Comparison of ENCODE assay signal across 1 cellular context in genomic region chr2:199911052-199911876, GRCh38.
A peak's percentile ranks its signal among the peaks of the same experiment; 100 is the strongest.
TF ChIP-seq lines count a peak whose summit lies in the region.

TSS of gene C2orf69 (plus strand) at chr2:199911293. CDS start at chr2:199911439, 146 bp downstream.

TF ChIP-seq in K562, 482 proteins besides CTCF, POLR2A, EP300 and RAD21 (continued from another document and continues in another):
- TF ChIP-seq TFAP4 (CRISPR knock-in tag; IDR thresholded peaks at IDR 0.05; ENCODE audit: borderline replicate concordance) (peak; percentile 75; the same call in 1 of the 2 replicates), ZNF431 (CRISPR knock-in tag; IDR thresholded peaks at IDR 0.05) (0 out of 2 replicates have a peak, but pooled peaks have one; percentile 47), NRF1 (conservative IDR thresholded peaks at IDR 0.05 in 1 of 2, IDR thresholded peaks at IDR 0.05 in 1 of 2) (peak; percentile 89 to 91), JUND (IDR thresholded peaks at IDR 0.05; ENCODE audit: borderline replicate concordance, low read depth, low read length) (peak; percentile 32; the same call in 1 of the 2 replicates), JUND (tag; IDR thresholded peaks at IDR 0.05; ENCODE audit: borderline replicate concordance, low read depth, low read length) (no peak), FIP1L1 (IDR thresholded peaks at IDR 0.05; ENCODE audit: low read depth, low read length, poor library complexity, severe bottlenecking) (peak; percentile 77), RB1 (IDR thresholded peaks at IDR 0.05; ENCODE audit: low read depth) (peak; percentile 29; the same call in 1 of the 2 replicates), ADNP (tag; IDR thresholded peaks at IDR 0.05) (no peak), ZFX (CRISPR knock-in tag; IDR thresholded peaks at IDR 0.05) (peak; percentile 94), MED1 (CRISPR knock-in tag; IDR thresholded peaks at IDR 0.05; ENCODE audit: borderline replicate concordance) (no peak), CAMTA2 (CRISPR knock-in tag; conservative IDR thresholded peaks at IDR 0.05) (no peak), KDM5B (IDR thresholded peaks at IDR 0.05; ENCODE audit: insufficient replicate concordance, low read depth, low read length) (peak; percentile 79), HDAC1 (IDR thresholded peaks at IDR 0.05) (peak in 1 of 2 experiments; percentile 62; a peak in 1 of 4 replicates), RBM22 (IDR thresholded peaks at IDR 0.05; ENCODE audit: low read depth, low read length, poor library complexity, severe bottlenecking) (peak; percentile 59), ZNF644 (tag; IDR thresholded peaks at IDR 0.05; ENCODE audit: low read depth) (no peak), ZBTB2 (IDR thresholded peaks at IDR 0.05) (peak; percentile 86), MCM7 (IDR thresholded peaks at IDR 0.05) (no peak), ZKSCAN1 (IDR thresholded peaks at IDR 0.05; ENCODE audit: low read depth, low read length) (no peak), MAFF (IDR thresholded peaks at IDR 0.05; ENCODE audit: low read length) (no peak), JUNB (CRISPR knock-in tag; conservative IDR thresholded peaks at IDR 0.05) (no peak), KAT7 (CRISPR knock-in tag; IDR thresholded peaks at IDR 0.05; ENCODE audit: borderline replicate concordance) (peak; percentile 85; the same call in 1 of the 2 replicates), EGR1 (conservative IDR thresholded peaks at IDR 0.05) (peak; percentile 63), NKRF (IDR thresholded peaks at IDR 0.05; ENCODE audit: borderline replicate concordance) (0 out of 2 replicates have a peak, but pooled peaks have one; percentile 38), ZNF764 (CRISPR knock-in tag; IDR thresholded peaks at IDR 0.05; ENCODE audit: low read depth) (no peak), ZNF507 (tag; conservative IDR thresholded peaks at IDR 0.05) (no peak), MTA2 (IDR thresholded peaks at IDR 0.05; ENCODE audit: low read depth) (no peak), MTA1 (IDR thresholded peaks at IDR 0.05; ENCODE audit: borderline replicate concordance) (peak; percentile 89), RFX7 (CRISPR knock-in tag; IDR thresholded peaks at IDR 0.05) (no peak)
- TF ChIP-seq, protein P1, sequence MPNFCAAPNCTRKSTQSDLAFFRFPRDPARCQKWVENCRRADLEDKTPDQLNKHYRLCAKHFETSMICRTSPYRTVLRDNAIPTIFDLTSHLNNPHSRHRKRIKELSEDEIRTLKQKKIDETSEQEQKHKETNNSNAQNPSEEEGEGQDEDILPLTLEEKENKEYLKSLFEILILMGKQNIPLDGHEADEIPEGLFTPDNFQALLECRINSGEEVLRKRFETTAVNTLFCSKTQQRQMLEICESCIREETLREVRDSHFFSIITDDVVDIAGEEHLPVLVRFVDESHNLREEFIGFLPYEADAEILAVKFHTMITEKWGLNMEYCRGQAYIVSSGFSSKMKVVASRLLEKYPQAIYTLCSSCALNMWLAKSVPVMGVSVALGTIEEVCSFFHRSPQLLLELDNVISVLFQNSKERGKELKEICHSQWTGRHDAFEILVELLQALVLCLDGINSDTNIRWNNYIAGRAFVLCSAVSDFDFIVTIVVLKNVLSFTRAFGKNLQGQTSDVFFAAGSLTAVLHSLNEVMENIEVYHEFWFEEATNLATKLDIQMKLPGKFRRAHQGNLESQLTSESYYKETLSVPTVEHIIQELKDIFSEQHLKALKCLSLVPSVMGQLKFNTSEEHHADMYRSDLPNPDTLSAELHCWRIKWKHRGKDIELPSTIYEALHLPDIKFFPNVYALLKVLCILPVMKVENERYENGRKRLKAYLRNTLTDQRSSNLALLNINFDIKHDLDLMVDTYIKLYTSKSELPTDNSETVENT (CRISPR knock-in tag; IDR thresholded peaks at IDR 0.05): no peak; the same call in 1 of the 2 replicates
- TF ChIP-seq, protein P2, sequence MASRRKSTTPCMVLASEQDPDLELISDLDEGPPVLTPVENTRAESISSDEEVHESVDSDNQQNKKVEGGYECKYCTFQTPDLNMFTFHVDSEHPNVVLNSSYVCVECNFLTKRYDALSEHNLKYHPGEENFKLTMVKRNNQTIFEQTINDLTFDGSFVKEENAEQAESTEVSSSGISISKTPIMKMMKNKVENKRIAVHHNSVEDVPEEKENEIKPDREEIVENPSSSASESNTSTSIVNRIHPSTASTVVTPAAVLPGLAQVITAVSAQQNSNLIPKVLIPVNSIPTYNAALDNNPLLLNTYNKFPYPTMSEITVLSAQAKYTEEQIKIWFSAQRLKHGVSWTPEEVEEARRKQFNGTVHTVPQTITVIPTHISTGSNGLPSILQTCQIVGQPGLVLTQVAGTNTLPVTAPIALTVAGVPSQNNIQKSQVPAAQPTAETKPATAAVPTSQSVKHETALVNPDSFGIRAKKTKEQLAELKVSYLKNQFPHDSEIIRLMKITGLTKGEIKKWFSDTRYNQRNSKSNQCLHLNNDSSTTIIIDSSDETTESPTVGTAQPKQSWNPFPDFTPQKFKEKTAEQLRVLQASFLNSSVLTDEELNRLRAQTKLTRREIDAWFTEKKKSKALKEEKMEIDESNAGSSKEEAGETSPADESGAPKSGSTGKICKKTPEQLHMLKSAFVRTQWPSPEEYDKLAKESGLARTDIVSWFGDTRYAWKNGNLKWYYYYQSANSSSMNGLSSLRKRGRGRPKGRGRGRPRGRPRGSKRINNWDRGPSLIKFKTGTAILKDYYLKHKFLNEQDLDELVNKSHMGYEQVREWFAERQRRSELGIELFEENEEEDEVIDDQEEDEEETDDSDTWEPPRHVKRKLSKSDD (conservative IDR thresholded peaks at IDR 0.05; ENCODE audit: low read length): no peak
- TF ChIP-seq, protein P3, sequence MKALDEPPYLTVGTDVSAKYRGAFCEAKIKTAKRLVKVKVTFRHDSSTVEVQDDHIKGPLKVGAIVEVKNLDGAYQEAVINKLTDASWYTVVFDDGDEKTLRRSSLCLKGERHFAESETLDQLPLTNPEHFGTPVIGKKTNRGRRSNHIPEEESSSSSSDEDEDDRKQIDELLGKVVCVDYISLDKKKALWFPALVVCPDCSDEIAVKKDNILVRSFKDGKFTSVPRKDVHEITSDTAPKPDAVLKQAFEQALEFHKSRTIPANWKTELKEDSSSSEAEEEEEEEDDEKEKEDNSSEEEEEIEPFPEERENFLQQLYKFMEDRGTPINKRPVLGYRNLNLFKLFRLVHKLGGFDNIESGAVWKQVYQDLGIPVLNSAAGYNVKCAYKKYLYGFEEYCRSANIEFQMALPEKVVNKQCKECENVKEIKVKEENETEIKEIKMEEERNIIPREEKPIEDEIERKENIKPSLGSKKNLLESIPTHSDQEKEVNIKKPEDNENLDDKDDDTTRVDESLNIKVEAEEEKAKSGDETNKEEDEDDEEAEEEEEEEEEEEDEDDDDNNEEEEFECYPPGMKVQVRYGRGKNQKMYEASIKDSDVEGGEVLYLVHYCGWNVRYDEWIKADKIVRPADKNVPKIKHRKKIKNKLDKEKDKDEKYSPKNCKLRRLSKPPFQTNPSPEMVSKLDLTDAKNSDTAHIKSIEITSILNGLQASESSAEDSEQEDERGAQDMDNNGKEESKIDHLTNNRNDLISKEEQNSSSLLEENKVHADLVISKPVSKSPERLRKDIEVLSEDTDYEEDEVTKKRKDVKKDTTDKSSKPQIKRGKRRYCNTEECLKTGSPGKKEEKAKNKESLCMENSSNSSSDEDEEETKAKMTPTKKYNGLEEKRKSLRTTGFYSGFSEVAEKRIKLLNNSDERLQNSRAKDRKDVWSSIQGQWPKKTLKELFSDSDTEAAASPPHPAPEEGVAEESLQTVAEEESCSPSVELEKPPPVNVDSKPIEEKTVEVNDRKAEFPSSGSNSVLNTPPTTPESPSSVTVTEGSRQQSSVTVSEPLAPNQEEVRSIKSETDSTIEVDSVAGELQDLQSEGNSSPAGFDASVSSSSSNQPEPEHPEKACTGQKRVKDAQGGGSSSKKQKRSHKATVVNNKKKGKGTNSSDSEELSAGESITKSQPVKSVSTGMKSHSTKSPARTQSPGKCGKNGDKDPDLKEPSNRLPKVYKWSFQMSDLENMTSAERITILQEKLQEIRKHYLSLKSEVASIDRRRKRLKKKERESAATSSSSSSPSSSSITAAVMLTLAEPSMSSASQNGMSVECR (CRISPR knock-in tag; IDR thresholded peaks at IDR 0.05): peak; percentile 63; the same call in 1 of the 2 replicates
- TF ChIP-seq, protein P4, sequence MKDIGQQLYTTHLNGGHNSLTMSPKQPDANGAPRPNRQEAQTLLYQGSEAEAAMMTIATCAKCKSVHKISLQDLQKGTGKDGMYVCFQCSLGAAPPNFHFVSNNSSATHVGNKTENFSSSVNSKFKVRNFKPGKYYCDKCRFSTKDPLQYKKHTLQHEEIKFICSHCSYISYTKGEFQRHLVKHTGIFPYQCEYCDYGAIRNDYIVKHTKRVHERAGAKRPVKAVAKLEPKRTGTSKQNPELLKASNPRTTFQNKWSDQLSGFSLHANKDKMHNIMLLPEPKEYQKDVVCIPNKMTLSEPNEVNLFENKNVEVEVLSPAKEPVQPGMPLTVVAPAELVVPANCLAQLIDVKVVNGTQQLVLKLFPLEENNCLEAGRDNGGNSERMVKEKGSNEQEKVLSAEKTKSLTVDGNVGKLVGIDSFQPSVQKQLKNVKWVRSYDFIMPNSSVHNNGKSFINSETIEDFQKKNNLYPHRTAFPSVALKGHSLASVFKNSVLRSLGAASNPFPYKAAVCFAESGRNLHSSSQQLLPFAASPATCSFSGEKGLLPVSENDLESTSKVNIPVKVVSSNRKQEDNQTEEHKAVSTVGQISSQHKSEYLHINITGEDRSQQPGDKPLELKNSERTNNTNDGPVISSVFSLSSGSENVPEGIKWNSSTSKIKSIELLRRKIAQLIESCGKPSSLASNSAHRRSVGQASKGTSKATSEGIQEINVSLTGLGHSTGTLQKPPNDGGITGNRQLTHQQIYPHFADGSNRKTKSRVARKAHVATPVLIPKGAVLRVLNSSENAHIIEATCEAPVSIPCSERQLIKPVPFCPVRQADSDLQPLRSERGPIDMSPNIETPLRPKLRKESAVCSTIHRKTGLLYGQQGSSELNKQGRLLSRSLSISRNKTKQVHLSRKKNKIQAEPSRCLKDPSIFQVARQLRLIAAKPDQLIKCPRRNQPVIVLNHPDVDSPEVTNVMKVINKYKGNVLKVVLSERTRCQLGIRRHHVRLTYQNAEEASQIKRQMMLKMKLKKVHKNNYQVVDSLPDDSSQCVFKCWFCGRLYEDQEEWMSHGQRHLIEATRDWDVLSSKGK (CRISPR knock-in tag; IDR thresholded peaks at IDR 0.05): no peak
- TF ChIP-seq, protein P5, sequence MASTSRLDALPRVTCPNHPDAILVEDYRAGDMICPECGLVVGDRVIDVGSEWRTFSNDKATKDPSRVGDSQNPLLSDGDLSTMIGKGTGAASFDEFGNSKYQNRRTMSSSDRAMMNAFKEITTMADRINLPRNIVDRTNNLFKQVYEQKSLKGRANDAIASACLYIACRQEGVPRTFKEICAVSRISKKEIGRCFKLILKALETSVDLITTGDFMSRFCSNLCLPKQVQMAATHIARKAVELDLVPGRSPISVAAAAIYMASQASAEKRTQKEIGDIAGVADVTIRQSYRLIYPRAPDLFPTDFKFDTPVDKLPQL (IDR thresholded peaks at IDR 0.05; ENCODE audit: extremely low read depth, insufficient read length): no peak
